In genomic region chr6:148758492-148758891, GRCh38 we compare ENCODE assay signal across 8 cellular contexts. TPM values are rescaled to one million over a fixed set of nuclear protein-coding genes. Genes with fewer than 3 reads are reported as not detected.
DNase-seq lines count a peak whose midpoint lies in the region; ATAC-seq and TF ChIP-seq lines count a peak whose summit lies in the region.

No MANE protein-coding gene starts in this region.

- H3K4me1 ChIP-seq in sigmoid colon = peaks cover 0 to 47% (median 28%) of the 10 kb centered on the region in 4 donors

- TF ChIP-seq POLR2A in sigmoid colon (IDR thresholded peaks at IDR 0.05) = no peak

- H3K4me3 ChIP-seq in MG63 (no peak overlapping the region), sigmoid colon (no peak overlapping the region)

- 47 to 81% methylated on average over 6 of the region's 6 CpGs for WGBS in sigmoid colon, 2 donors

- intact Hi-C loops in activated naive CD4-positive, alpha-beta T cell treated with anti-CD3 and anti-CD28 coated beads for 36 hours (cut with micrococcal nuclease) = loop anchor here (1.0 to 2.0 kb wide), 5 partner anchors 23 to 1436 kb away; no protein-coding TSS in a partner anchor
- intact Hi-C loops in sigmoid colon (cut with DNase I) = no loop called here

- peaks cover 37% of the 10 kb centered on the region for H3K4me1 Mint-ChIP-seq in activated naive CD4-positive, alpha-beta T cell treated with anti-CD3 and anti-CD28 coated beads for 36 hours (ENCODE audit: low read depth)

- DNase-seq in activated naive CD4-positive, alpha-beta T cell treated with anti-CD3 and anti-CD28 coated beads for 36 hours = peak; percentile 68
- DNase-seq in activated naive CD4-positive, alpha-beta T cell (lab: John Stamatoyannopoulos, UW) = no peak
- DNase-seq in globus pallidus (ENCODE audit: low spot score) (peak; percentile 67), MG63 (no peak), NCI-H146 (lab: John Stamatoyannopoulos, UW) (no peak), sigmoid colon (no peak)

- peak; percentile 70 for ATAC-seq in HG02885 (IDR thresholded peaks at IDR 0.05; ENCODE audit: poor library complexity, unreplicated experiment)

- H3K36me3 ChIP-seq in MG63 = no peaks in the 10 kb centered on the region
- no peaks in the 10 kb centered on the region for H3K36me3 ChIP-seq in sigmoid colon

- no peaks in the 10 kb centered on the region for H3K36me3 Mint-ChIP-seq in activated naive CD4-positive, alpha-beta T cell treated with anti-CD3 and anti-CD28 coated beads for 36 hours (ENCODE audit: low read depth)

- H3K27me3 Mint-ChIP-seq in activated naive CD4-positive, alpha-beta T cell treated with anti-CD3 and anti-CD28 coated beads for 36 hours (ENCODE audit: low read depth) = peaks cover 36% of the 10 kb centered on the region

- no peak overlapping the region for H3K4me3 Mint-ChIP-seq in activated naive CD4-positive, alpha-beta T cell treated with anti-CD3 and anti-CD28 coated beads for 36 hours

- H3K27me3 ChIP-seq in MG63 (no peaks in the 10 kb centered on the region), sigmoid colon (no peaks in the 10 kb centered on the region)

- no peak for TF ChIP-seq CTCF in sigmoid colon (IDR thresholded peaks at IDR 0.05)

- CTCF ChIA-PET in activated naive CD4-positive, alpha-beta T cell treated with anti-CD3 and anti-CD28 coated beads for 36 hours (lab: Charles Lee) = interaction anchor here (2.4 kb wide), 1 partner anchor 23 kb away, joined by 8 read pairs; no protein-coding TSS in a partner anchor

- no peak overlapping the region for H3K27ac ChIP-seq in sigmoid colon

- H3K9me3 ChIP-seq in MG63 (no peaks in the 10 kb centered on the region; the same call in 1 of the 2 replicates), sigmoid colon (no peaks in the 10 kb centered on the region)

- H3K27ac Mint-ChIP-seq in activated naive CD4-positive, alpha-beta T cell treated with anti-CD3 and anti-CD28 coated beads for 36 hours = no peak overlapping the region

- no peak for TF ChIP-seq EP300 in sigmoid colon (IDR thresholded peaks at IDR 0.05)

- no peaks in the 10 kb centered on the region for H3K9me3 Mint-ChIP-seq in activated naive CD4-positive, alpha-beta T cell treated with anti-CD3 and anti-CD28 coated beads for 36 hours

TF ChIP-seq in PFSK-1, 5 proteins besides CTCF, POLR2A, EP300 and RAD21:
- TF ChIP-seq REST (IDR thresholded peaks at IDR 0.05; ENCODE audit: insufficient read depth in 1 of 2, low read depth in 2 of 2, low read length in 2 of 2) = 0 out of 4 replicates have a peak, but pooled peaks of 1 of the 2 experiments have one; percentile 34
- TF ChIP-seq TAF1 (IDR thresholded peaks at IDR 0.05; ENCODE audit: borderline replicate concordance, insufficient read depth, low read length) = peak; percentile 88
- TF ChIP-seq POLR2AphosphoS5 (IDR thresholded peaks at IDR 0.05; ENCODE audit: low read depth, low read length) = peak; percentile 62; the same call in 1 of the 2 replicates
- peak; percentile 37 for TF ChIP-seq FOXP2 (optimal IDR thresholded peaks at IDR 0.05; ENCODE audit: borderline replicate concordance, extremely low read depth, extremely low read length, insufficient read depth)
- TF ChIP-seq SIN3A (IDR thresholded peaks at IDR 0.05; ENCODE audit: borderline replicate concordance, insufficient read depth, low read length) = peak; percentile 83

RNA-seq across cellular contexts. Expression of gene UST, which starts 11.7 kb away (rescaled TPM):
- total RNA-seq in activated naive CD4-positive, alpha-beta T cell treated with anti-CD3 and anti-CD28 coated beads for 36 hours = under 1 TPM; 0.20 to 0.74 TPM
- 10.8 TPM for polyA plus RNA-seq in PFSK-1 (2012; ENCODE audit: insufficient read length, low read depth)
- total RNA-seq in MG63 (2014; rRNA removed; shearing (Covaris generic); ENCODE audit: low replicate concordance) = 15.2 and 22.0 TPM in 2 replicates
- 10 to 100 TPM; 21.8 to 35.2 (median 24.5) TPM for total RNA-seq in sigmoid colon
- polyA plus RNA-seq in sigmoid colon = 1 to 10 TPM in 2 of 3 donors, under 1 TPM in 1; 0.46 to 4.2 (median 3.3) TPM

Comparison
In these comparisons a context has a peak if more than half of its experiments do, and no peak if none do; other contexts are left out.
1. DNase-seq: peak in activated naive CD4-positive, alpha-beta T cell treated with anti-CD3 and anti-CD28 coated beads for 36 hours (single experiment) and globus pallidus (single experiment); none in activated naive CD4-positive, alpha-beta T cell (0 of 4), MG63 (single experiment), NCI-H146 (single experiment) and sigmoid colon (single experiment).